ENCODE assay signal across 1 cellular context in genomic region chr18:33914399-33914798, GRCh38.
TF ChIP-seq lines count a peak whose summit lies in the region.

No MANE protein-coding gene starts in this region.

TF ChIP-seq in GM23338, 12 proteins besides CTCF, POLR2A, EP300 and RAD21 (continued from another document):
- TF ChIP-seq ZNF462 (CRISPR knock-in tag; IDR thresholded peaks at IDR 0.05) = no peak
- no peak for TF ChIP-seq POLR2AphosphoS5 (IDR thresholded peaks at IDR 0.05; ENCODE audit: low read depth)
